10 cellular contexts compared by ENCODE assay signal in the genomic region with DNA sequence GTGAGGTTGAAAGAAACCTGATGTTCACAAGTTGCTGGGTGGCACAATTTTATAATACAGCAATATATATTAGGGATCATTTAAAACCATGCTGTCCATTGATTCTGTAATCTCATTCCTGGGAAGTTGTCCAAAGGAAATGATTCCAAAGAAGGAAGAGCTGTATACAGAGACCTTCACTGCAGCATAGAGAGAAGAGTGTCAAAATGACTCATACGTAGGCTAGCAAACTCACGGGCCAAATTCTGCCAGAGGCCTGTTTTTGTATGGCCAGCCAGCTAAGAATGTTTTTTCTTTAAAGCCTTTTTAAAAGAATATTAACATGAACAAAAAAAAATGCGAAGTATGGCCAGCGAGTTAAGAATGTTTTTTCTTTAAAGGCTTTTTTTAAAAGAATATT.
DNase-seq lines count a peak whose midpoint lies in the region; ATAC-seq and TF ChIP-seq lines count a peak whose summit lies in the region.
"Had no signal": no experiment of that assay in that cellular context is flagged by ENCODE, and none has a peak within 500 bp of the region (broad histone marks: within the 10 kb centered on the region; RNA-seq: fewer than 3 reads in every experiment).

No MANE protein-coding gene starts in this region.

- no peak overlapping the region for H3K4me3 ChIP-seq in thoracic aorta

- no peaks in the 10 kb centered on the region for H3K9me3 ChIP-seq in thoracic aorta

- DNase-seq in DMS53 (lab: John Stamatoyannopoulos, UW) (peak; percentile 49), DMS53 treated with DMSO at 0.1 percent for 48 hours (lab: John Stamatoyannopoulos, UW; ENCODE audit: unreplicated experiment) (no peak), amniotic stem cell (lab: John Stamatoyannopoulos, UW) (peak; percentile 75), iris pigment epithelial cell (ENCODE audit: low read depth) (peak; percentile 85), thoracic aorta (ENCODE audit: low spot score) (no peak), progenitor cell of endocrine pancreas (ENCODE audit: low spot score, unreplicated experiment) (no peak)
- DNase-seq in NK-92 treated with Interleukin-12 subunit alpha and Interleukin-12 subunit beta, amount 100 ng/mL, for 24 hours (lab: John Stamatoyannopoulos, UW) = no peak
- DNase-seq: 8988T, amygdala had no signal

- no peak overlapping the region for H3K27ac Mint-ChIP-seq in progenitor cell of endocrine pancreas

- H3K36me3 ChIP-seq in thoracic aorta = no peaks in the 10 kb centered on the region

- H3K27ac ChIP-seq in thoracic aorta = peak overlapping the region in 1 of 2 donors; percentile 35

- peaks cover 25% of the 10 kb centered on the region for H3K4me1 Mint-ChIP-seq in progenitor cell of endocrine pancreas (ENCODE audit: low read depth)

- peaks cover 11 to 20% of the 10 kb centered on the region in 2 donors for H3K4me1 ChIP-seq in thoracic aorta (ENCODE audit: control insufficient read depth in 1 of 2, low read depth in 2 of 2)

- H3K27me3 ChIP-seq in thoracic aorta (replicated peaks; ENCODE audit: insufficient read depth) = no peaks in the 10 kb centered on the region

- H3K36me3 Mint-ChIP-seq in progenitor cell of endocrine pancreas (ENCODE audit: insufficient read depth) = no peaks in the 10 kb centered on the region

- no peaks in the 10 kb centered on the region for H3K27me3 Mint-ChIP-seq in progenitor cell of endocrine pancreas

- no peak for TF ChIP-seq CTCF in thoracic aorta (IDR thresholded peaks at IDR 0.05)
- TF ChIP-seq CTCF in progenitor cell of endocrine pancreas (IDR thresholded peaks at IDR 0.05; ENCODE audit: unreplicated experiment) = no peak

- H3K4me3 Mint-ChIP-seq in progenitor cell of endocrine pancreas (ENCODE audit: low read depth) = no peak overlapping the region

- ATAC-seq in thoracic aorta (ENCODE audit: insufficient number of reproducible peaks, low FRiP score, low read depth) = peak; percentile 65
- ATAC-seq in GM18870 (IDR thresholded peaks at IDR 0.05; ENCODE audit: unreplicated experiment) = no peak

- peaks cover 13% of the 10 kb centered on the region for H3K9me3 Mint-ChIP-seq in progenitor cell of endocrine pancreas (ENCODE audit: low read depth)

Comparison
In these comparisons a context has a peak if more than half of its experiments do, and no peak if none do; other contexts are left out.
1. DNase-seq: peak in DMS53 (single experiment), amniotic stem cell (single experiment) and iris pigment epithelial cell (single experiment); none in DMS53 treated with DMSO at 0.1 percent for 48 hours (single experiment), thoracic aorta (single experiment), progenitor cell of endocrine pancreas (single experiment) and NK-92 treated with Interleukin-12 subunit alpha and Interleukin-12 subunit beta, amount 100 ng/mL, for 24 hours (single experiment).